Comparison of ENCODE assay signal across 9 cellular contexts in the genomic region with DNA sequence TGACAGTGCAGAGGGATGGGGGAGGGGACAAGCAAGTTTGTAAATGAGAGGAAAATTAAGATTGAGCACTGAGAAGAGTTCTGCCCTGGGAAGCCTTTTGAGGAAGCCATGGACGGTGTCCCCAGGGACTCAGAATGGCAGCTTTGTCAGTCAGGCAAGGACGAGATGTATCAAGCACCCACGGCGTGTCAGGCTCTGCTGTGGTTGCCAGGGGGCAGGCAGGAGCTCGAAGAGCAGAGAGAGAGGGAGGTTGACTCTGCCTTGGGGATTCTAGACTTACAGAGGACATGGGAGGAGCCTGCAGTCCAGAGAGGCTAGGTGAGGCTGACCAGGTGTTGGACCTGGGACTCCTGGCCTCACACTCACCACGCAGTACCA. TPM values are rescaled to one million over a fixed set of nuclear protein-coding genes. Genes with fewer than 3 reads are reported as not detected.
DNase-seq lines count a peak whose midpoint lies in the region; ATAC-seq and TF ChIP-seq lines count a peak whose summit lies in the region.
"Had no signal": no experiment of that assay in that cellular context is flagged by ENCODE, and none has a peak within 500 bp of the region (broad histone marks: within the 10 kb centered on the region; RNA-seq: fewer than 3 reads in every experiment).

No MANE protein-coding gene starts in this region.

- H4K20me1 ChIP-seq in SK-N-SH (ENCODE audit: insufficient read depth) (no peaks in the 10 kb centered on the region), hepatocyte (ENCODE audit: insufficient read depth, poor library complexity, severe bottlenecking) (no peaks in the 10 kb centered on the region)

- H3K9ac ChIP-seq in SK-N-SH = no peak overlapping the region
- no peak overlapping the region for H3K9ac ChIP-seq in mesenchymal stem cell (ENCODE audit: low read length)

- POLR2A ChIA-PET in A673 (lab: Charles Lee; ENCODE audit: low non-redundant PET) = interaction anchor here (0.5 kb wide), 1 partner anchor 55 kb away, joined by 5 read pairs; no protein-coding TSS in a partner anchor
- POLR2A ChIA-PET in SK-N-SH (lab: Yijun Ruan, JAX) = no interaction called here

- DNase-seq in A673 (ENCODE audit: low spot score) = peak; percentile 85
- no peak for DNase-seq in HFF-Myc (ENCODE audit: extremely low read depth, low read depth)
- peak; percentile 51 for DNase-seq in SK-N-SH
- DNase-seq in hepatocyte (ENCODE audit: low spot score) = peak; percentile 77
- DNase-seq in mesenchymal stem cell = no peak
- no peak for DNase-seq in stimulated activated naive CD8-positive, alpha-beta T cell treated with anti-CD3 and anti-CD28 coated beads, Interleukin-15, amount 100 ng/mL, for 72 hours
- DNase-seq in activated CD4-positive, alpha-beta T cell treated with anti-CD3 and anti-CD28 coated beads for 48 hours = no peak
- DNase-seq: activated CD4-positive, alpha-beta T cell treated with anti-CD3 and anti-CD28 coated beads, Interleukin-2, amount 50 U/mL, for 48 hours had no signal

- no peak overlapping the region for H3K4me3 ChIP-seq in A673 (ENCODE audit: low read depth, low read length, poor library complexity, severe bottlenecking)
- no peak overlapping the region for H3K4me3 ChIP-seq in HFF-Myc (replicated peaks; ENCODE audit: low read depth, low read length)
- H3K4me3 ChIP-seq in SK-N-SH (ENCODE audit: low read depth in 2 of 2, low read length in 1 of 2) = no peak overlapping the region
- H3K4me3 ChIP-seq in hepatocyte = no peak overlapping the region
- H3K4me3 ChIP-seq in mesenchymal stem cell (ENCODE audit: insufficient read depth in 1 of 2, low read depth in 1 of 2, low read length in 2 of 2) = no peak overlapping the region

- H3K18ac ChIP-seq in mesenchymal stem cell (ENCODE audit: low read depth in 1 of 2, low read length in 2 of 2) = no peak overlapping the region

- BruUV-seq in A673 (replicated peaks; lab: Mats Ljungman, UMichigan) = no TSS peak

- H3K9me3 Mint-ChIP-seq in stimulated activated naive CD8-positive, alpha-beta T cell treated with anti-CD3 and anti-CD28 coated beads, Interleukin-15, amount 100 ng/mL, for 72 hours = no peaks in the 10 kb centered on the region

- intact Hi-C loops in A673 (cut with micrococcal nuclease; ENCODE audit: unreplicated experiment) = no loop called here

- H3K27ac ChIP-seq in A673 (ENCODE audit: low read depth, low read length, poor library complexity, severe bottlenecking) (no peak overlapping the region), SK-N-SH (ENCODE audit: low read depth in 2 of 2, low read length in 1 of 2) (no peak overlapping the region), hepatocyte (peak overlapping the region; percentile 90), mesenchymal stem cell (ENCODE audit: low read length, poor library complexity, severe bottlenecking) (no peak overlapping the region)

- H3K4me3 Mint-ChIP-seq in stimulated activated naive CD8-positive, alpha-beta T cell treated with anti-CD3 and anti-CD28 coated beads, Interleukin-15, amount 100 ng/mL, for 72 hours = no peak overlapping the region

- no peak overlapping the region for H2BK12ac ChIP-seq in mesenchymal stem cell (ENCODE audit: low read length in 2 of 2)

- ATAC-seq in HG02938 (IDR thresholded peaks at IDR 0.05; ENCODE audit: unreplicated experiment) = no peak
- ATAC-seq in stimulated activated naive CD8-positive, alpha-beta T cell treated with anti-CD3 and anti-CD28 coated beads, Interleukin-15, amount 100 ng/mL, for 72 hours = no peak

- no peak overlapping the region for H2BK120ac ChIP-seq in mesenchymal stem cell (ENCODE audit: low read depth, low read length)

- no peak overlapping the region for H4K91ac ChIP-seq in mesenchymal stem cell (ENCODE audit: low read length)

- H2AFZ ChIP-seq in SK-N-SH (ENCODE audit: low read depth) (no peak overlapping the region), hepatocyte (no peak overlapping the region), mesenchymal stem cell (ENCODE audit: low read depth, low read length) (no peak overlapping the region)

- H3K36me3 ChIP-seq in A673 (ENCODE audit: insufficient read depth, low read length, poor library complexity, severe bottlenecking) (no peaks in the 10 kb centered on the region), SK-N-SH (replicated peaks in 1 of 2; ENCODE audit: control insufficient read depth in 1 of 2, insufficient read depth in 2 of 2, low read length in 1 of 2) (no peaks in the 10 kb centered on the region), hepatocyte (replicated peaks; ENCODE audit: insufficient read depth, low read depth) (no peaks in the 10 kb centered on the region), mesenchymal stem cell (ENCODE audit: control insufficient read depth in 1 of 2, insufficient read depth in 2 of 2, low read depth in 1 of 2, low read length in 2 of 2) (no peaks in the 10 kb centered on the region)

- H3K14ac ChIP-seq in mesenchymal stem cell (ENCODE audit: low read length in 2 of 2) = no peak overlapping the region

- H3K27ac Mint-ChIP-seq in stimulated activated naive CD8-positive, alpha-beta T cell treated with anti-CD3 and anti-CD28 coated beads, Interleukin-15, amount 100 ng/mL, for 72 hours = no peak overlapping the region

- TF ChIP-seq RAD21 in SK-N-SH (IDR thresholded peaks at IDR 0.05; ENCODE audit: low read length) = no peak

- TF ChIP-seq EP300 in SK-N-SH (IDR thresholded peaks at IDR 0.05; ENCODE audit: borderline replicate concordance in 1 of 2, low read depth in 1 of 2, low read length in 1 of 2) = no peak

- no peak overlapping the region for H4K8ac ChIP-seq in mesenchymal stem cell (ENCODE audit: low read length)

- H3F3A ChIP-seq in SK-N-SH (replicated peaks; ENCODE audit: insufficient read depth) = peaks cover 5% of the 10 kb centered on the region

- H3K4me1 ChIP-seq in A673 (ENCODE audit: insufficient read depth, low read length, poor library complexity, severe bottlenecking) (peaks cover 10% of the 10 kb centered on the region), SK-N-SH (ENCODE audit: control insufficient read depth in 1 of 2, insufficient read depth in 2 of 2, low read depth in 1 of 2, low read length in 1 of 2) (peaks cover 0 to 21% of the 10 kb centered on the region in 2 experiments; a peak in 1 of 4 replicates), hepatocyte (ENCODE audit: insufficient read depth) (peaks cover 23% of the 10 kb centered on the region), mesenchymal stem cell (ENCODE audit: control insufficient read depth, insufficient read depth, low read depth, low read length) (no peaks in the 10 kb centered on the region)

- no peaks in the 10 kb centered on the region for H3K79me1 ChIP-seq in mesenchymal stem cell (replicated peaks; ENCODE audit: low read length, poor library complexity, severe bottlenecking)

- TF ChIP-seq CTCF in A673 (conservative IDR thresholded peaks at IDR 0.05; ENCODE audit: low read depth, low read length) = peak; percentile 51
- peak; percentile 12 for TF ChIP-seq CTCF in HFF-Myc (IDR thresholded peaks at IDR 0.05; ENCODE audit: low read depth, low read length, missing control alignments)
- TF ChIP-seq CTCF in SK-N-SH (IDR thresholded peaks at IDR 0.05) = peak; percentile 11; the same call in 1 of the 2 replicates
- peak; percentile 27 for TF ChIP-seq CTCF in hepatocyte (IDR thresholded peaks at IDR 0.05; ENCODE audit: poor library complexity)

- no peaks in the 10 kb centered on the region for H3K27me3 ChIP-seq in A673 (replicated peaks; ENCODE audit: insufficient read depth, low read depth, low read length, poor library complexity)
- no peaks in the 10 kb centered on the region for H3K27me3 ChIP-seq in SK-N-SH (ENCODE audit: insufficient read depth)
- H3K27me3 ChIP-seq in hepatocyte = no peaks in the 10 kb centered on the region
- peaks cover 8 to 77% of the 10 kb centered on the region in 2 experiments for H3K27me3 ChIP-seq in mesenchymal stem cell (ENCODE audit: control insufficient read depth in 1 of 2, insufficient read depth in 1 of 2, low read length in 2 of 2)

- H3K9me3 ChIP-seq in A673 (ENCODE audit: low read depth, low read length, poor library complexity, severe bottlenecking) (no peaks in the 10 kb centered on the region), SK-N-SH (no peaks in the 10 kb centered on the region), hepatocyte (ENCODE audit: low read depth) (no peaks in the 10 kb centered on the region), mesenchymal stem cell (ENCODE audit: control insufficient read depth, low read length) (peaks cover 3% of the 10 kb centered on the region)

- no peaks in the 10 kb centered on the region for H3K9me2 ChIP-seq in SK-N-SH
- no peaks in the 10 kb centered on the region for H3K9me2 ChIP-seq in hepatocyte (replicated peaks; ENCODE audit: insufficient read depth)

- no peak overlapping the region for H3K4ac ChIP-seq in mesenchymal stem cell (ENCODE audit: low read depth in 1 of 2, low read length in 2 of 2)

- H2BK15ac ChIP-seq in mesenchymal stem cell (ENCODE audit: low read depth, poor library complexity, severe bottlenecking) = no peak overlapping the region

- no peak overlapping the region for H2AK5ac ChIP-seq in mesenchymal stem cell (ENCODE audit: low read length, severe bottlenecking)

- peaks cover 49% of the 10 kb centered on the region for H3K27me3 Mint-ChIP-seq in stimulated activated naive CD8-positive, alpha-beta T cell treated with anti-CD3 and anti-CD28 coated beads, Interleukin-15, amount 100 ng/mL, for 72 hours

- H3K4me1 Mint-ChIP-seq in stimulated activated naive CD8-positive, alpha-beta T cell treated with anti-CD3 and anti-CD28 coated beads, Interleukin-15, amount 100 ng/mL, for 72 hours = no peaks in the 10 kb centered on the region

- 59% methylated on average over 6 of the region's 6 CpGs for WGBS in SK-N-SH (ENCODE audit: low lambda C conversion rate)
- 24% methylated on average over 6 of the region's 6 CpGs for WGBS in hepatocyte (ENCODE audit: low lambda C conversion rate, missing lambda C conversion rate)
- 36% methylated on average over 6 of the region's 6 CpGs for WGBS in mesenchymal stem cell

- no peak overlapping the region for H2BK5ac ChIP-seq in mesenchymal stem cell (ENCODE audit: low read depth, low read length, poor library complexity, severe bottlenecking)

- CTCF ChIA-PET in A673 (lab: Charles Lee) (interaction anchor here (0.6 kb wide), 1 partner anchor 123 kb away, joined by 3 read pairs; no protein-coding TSS in a partner anchor), SK-N-SH (lab: Yijun Ruan, JAX) (interaction anchor here (0.6 to 2.4 kb wide), 4 partner anchors 10 to 163 kb away, joined by 3 to 6 read pairs (median 5); no protein-coding TSS in a partner anchor)

- H3K4me2 ChIP-seq in SK-N-SH (no peak overlapping the region), hepatocyte (peak overlapping the region; percentile 47), mesenchymal stem cell (ENCODE audit: low read length, poor library complexity, severe bottlenecking) (no peak overlapping the region)

- H3K79me2 ChIP-seq in SK-N-SH (ENCODE audit: insufficient read depth) (no peaks in the 10 kb centered on the region), hepatocyte (no peaks in the 10 kb centered on the region)

- H3K23ac ChIP-seq in mesenchymal stem cell (ENCODE audit: low read length in 2 of 2) = no peak overlapping the region

RNA-seq across cellular contexts. Expression of a gene that starts 29.1 kb away (rescaled TPM):
- total RNA-seq in A673 (2021) (1.3 and 2.0 TPM in 2 replicates), hepatocyte (13.5 and 15.5 TPM in 2 replicates)
- polyA plus RNA-seq in SK-N-SH (2012; rRNA removed) (1.1 and 1.4 TPM in 2 replicates), hepatocyte (8.7 and 11.3 TPM in 2 replicates)
- polyA plus RNA-seq in SK-N-SH (2012; cell fraction: cytosol; rRNA removed) = 1.5 and 3.4 TPM in 2 replicates
- polyA plus RNA-seq in SK-N-SH (2012; cell fraction: nucleus; rRNA removed) = 1.9 and 3.2 TPM in 2 replicates
- polyA plus RNA-seq in mesenchymal stem cell (2013, experiment 1 of 2) = 0.06 TPM
- under 0.01 TPM for polyA plus RNA-seq in mesenchymal stem cell (2013, experiment 2 of 2)

Comparison
In these comparisons a context has a peak if more than half of its experiments do, and no peak if none do; other contexts are left out.
1. DNase-seq: peak in A673 (single experiment), SK-N-SH (single experiment) and hepatocyte (single experiment); none in HFF-Myc (single experiment), mesenchymal stem cell (single experiment), stimulated activated naive CD8-positive, alpha-beta T cell treated with anti-CD3 and anti-CD28 coated beads, Interleukin-15, amount 100 ng/mL, for 72 hours (0 of 2) and activated CD4-positive, alpha-beta T cell treated with anti-CD3 and anti-CD28 coated beads for 48 hours (single experiment).
2. Peak in every context shown above with its lines, with median percentiles within 50 percentile points of each other: CTCF ChIP-seq.